ENCODE assay signal across 8 cellular contexts in genomic region chr15:78067328-78068241, GRCh38. TPM values are rescaled to one million over a fixed set of nuclear protein-coding genes. Genes with fewer than 3 reads are reported as not detected.
A peak's percentile ranks its signal among the peaks of the same experiment; 100 is the strongest.
DNase-seq lines count a peak whose midpoint lies in the region; TF ChIP-seq lines count a peak whose summit lies in the region.

No MANE protein-coding gene starts in this region.

- H3K36me3 ChIP-seq in BLaER1 (no peaks in the 10 kb centered on the region), KMS-11 (ENCODE audit: insufficient read depth) (no peaks in the 10 kb centered on the region), adrenal gland (replicated peaks in 1 of 2) (no peaks in the 10 kb centered on the region), muscle layer of duodenum (ENCODE audit: control insufficient read depth in 1 of 2, insufficient read depth in 2 of 2, low read length in 2 of 2) (peaks cover 0 to 5% of the 10 kb centered on the region in 2 donors)

- H3K9ac ChIP-seq in BLaER1 = no peak overlapping the region; the same call in 1 of the 2 replicates
- H3K9ac ChIP-seq in KMS-11 = no peak overlapping the region

- no peak overlapping the region for H2AFZ ChIP-seq in KMS-11 (ENCODE audit: low read depth)

- H3K9me3 ChIP-seq in BLaER1 = no peaks in the 10 kb centered on the region
- no peaks in the 10 kb centered on the region for H3K9me3 ChIP-seq in adrenal gland (replicated peaks in 1 of 3)
- H3K9me3 ChIP-seq in muscle layer of duodenum (ENCODE audit: control insufficient read depth in 1 of 2, low read length in 2 of 2) = no peaks in the 10 kb centered on the region

- TF ChIP-seq CTCF in KMS-11 (conservative IDR thresholded peaks at IDR 0.05; ENCODE audit: low read depth, low read length) = no peak
- TF ChIP-seq CTCF in adrenal gland (IDR thresholded peaks at IDR 0.05) = no peak

- intact Hi-C loops in adrenal gland (cut with DNase I) = no loop called here

- H3K4me2 ChIP-seq in BLaER1 (peak overlapping the region; percentile 88), KMS-11 (peak overlapping the region; percentile 54)

- H4K20me1 ChIP-seq in BLaER1 = no peaks in the 10 kb centered on the region
- H4K20me1 ChIP-seq in KMS-11 (ENCODE audit: insufficient read depth) = no peaks in the 10 kb centered on the region

- TF ChIP-seq POLR2A in adrenal gland (IDR thresholded peaks at IDR 0.05) = peak in 1 of 2 donors; percentile 45

- no peaks in the 10 kb centered on the region for H3K27me3 ChIP-seq in BLaER1
- no peaks in the 10 kb centered on the region for H3K27me3 ChIP-seq in KMS-11 (ENCODE audit: insufficient read depth, low read depth)
- no peaks in the 10 kb centered on the region for H3K27me3 ChIP-seq in adrenal gland
- no peaks in the 10 kb centered on the region for H3K27me3 ChIP-seq in muscle layer of duodenum (ENCODE audit: low read depth, low read length)

- H3K79me2 ChIP-seq in KMS-11 (ENCODE audit: insufficient read depth, low read depth) = peaks cover 43% of the 10 kb centered on the region; the same call in 1 of the 2 replicates

- DNase-seq in adrenal gland (peak in 6 of 7 donors; percentile 53 to 81 (median 68)), NCI-H345 treated with DMSO at 0.1 percent for 48 hours (lab: John Stamatoyannopoulos, UW; ENCODE audit: unreplicated experiment) (no peak), SHP77 (lab: John Stamatoyannopoulos, UW) (no peak)
- no peak for DNase-seq in effector CD8-positive, alpha-beta T cell (lab: John Stamatoyannopoulos, UW)
- no peak for DNase-seq in activated CD8-positive, alpha-beta memory T cell treated with anti-CD3 and anti-CD28 coated beads, Interleukin-2, amount 50 U/mL, for 4 hours

- H3K4me3 ChIP-seq in BLaER1 (no peak overlapping the region), KMS-11 (IDR thresholded peaks at IDR 0.05; ENCODE audit: insufficient read depth, low read depth, low read length) (no peak overlapping the region), adrenal gland (no peak overlapping the region), muscle layer of duodenum (ENCODE audit: low read depth in 1 of 2, low read length in 2 of 2) (no peak overlapping the region)

- peaks cover 96% of the 10 kb centered on the region for H3K4me1 ChIP-seq in BLaER1
- H3K4me1 ChIP-seq in KMS-11 (ENCODE audit: low read depth, poor library complexity, severe bottlenecking) = peaks cover 81% of the 10 kb centered on the region
- H3K4me1 ChIP-seq in adrenal gland (replicated peaks in 1 of 2) = peaks cover 89 to 98% of the 10 kb centered on the region in 2 donors
- H3K4me1 ChIP-seq in muscle layer of duodenum (ENCODE audit: control insufficient read depth in 1 of 2, insufficient read depth in 2 of 2, low read length in 2 of 2) = peaks cover 71 to 89% of the 10 kb centered on the region in 2 donors

- WGBS in adrenal gland, 4 donors = 0 to 22% (median 5%) methylated on average over 1 of the region's 1 CpG

- peak overlapping the region; percentile 81 for H3K27ac ChIP-seq in BLaER1
- H3K27ac ChIP-seq in KMS-11 = no peak overlapping the region; the same call in 1 of the 2 replicates
- peak overlapping the region; percentile 82 to 98 (median 91) for H3K27ac ChIP-seq in adrenal gland
- peak overlapping the region; percentile 71 for H3K27ac ChIP-seq in muscle layer of duodenum (ENCODE audit: low read length)

RNA-seq across cellular contexts. Expression of gene TBC1D2B, which starts 9.9 kb away (rescaled TPM):
- total RNA-seq in adrenal gland = 10 to 100 TPM; 32.4 to 95.0 (median 66.5) TPM
- polyA plus RNA-seq in adrenal gland = 10 to 100 TPM; 16.3 to 24.5 (median 18.2) TPM

RNA-seq across cellular contexts. Expression of gene SH2D7, which starts 24.8 kb away (rescaled TPM):
- not detected for total RNA-seq in adrenal gland
- polyA plus RNA-seq in adrenal gland = not detected

Comparison
In these comparisons a context has a peak if more than half of its experiments do, and no peak if none do; other contexts are left out.
1. DNase-seq: peak in adrenal gland (6 of 7); none in effector CD8-positive, alpha-beta T cell (single experiment), NCI-H345 treated with DMSO at 0.1 percent for 48 hours (single experiment), activated CD8-positive, alpha-beta memory T cell treated with anti-CD3 and anti-CD28 coated beads, Interleukin-2, amount 50 U/mL, for 4 hours (single experiment) and SHP77 (0 of 2).